31 cellular contexts compared by ENCODE assay signal in genomic region chr2:54839526-54840255, GRCh38.
DNase-seq lines count a peak whose midpoint lies in the region; ATAC-seq, FAIRE-seq and TF ChIP-seq lines count a peak whose summit lies in the region.
"Had no signal": no experiment of that assay in that cellular context is flagged by ENCODE, and none has a peak within 500 bp of the region (broad histone marks: within the 10 kb centered on the region; RNA-seq: fewer than 3 reads in every experiment).

No MANE protein-coding gene starts in this region.

- H3K36me3 Mint-ChIP-seq in T-helper 17 cell (ENCODE audit: low read depth): peaks cover 2% of the 10 kb centered on the region

- no peak for TF ChIP-seq EP300 in A549 (IDR thresholded peaks at IDR 0.05)

- TF ChIP-seq POLR2A in A549 (IDR thresholded peaks at IDR 0.05; ENCODE audit: low read length): no peak

- WGBS in A549 (ENCODE audit: missing lambda C conversion rate): 83% methylated on average over 5 of the region's 5 CpGs

- H3K27me3 Mint-ChIP-seq in T-helper 17 cell: peaks cover 18% of the 10 kb centered on the region
- H3K27me3 Mint-ChIP-seq: activated CD4-positive, alpha-beta T cell treated with anti-CD3 and anti-CD28 coated beads, Interleukin-2, amount 10 ng/mL, durations not matched to agents 24 days and 14 days had no signal

- H3K9ac ChIP-seq in Karpas-422 (ENCODE audit: low read length): no peak overlapping the region

- no peaks in the 10 kb centered on the region for H3K27me3 ChIP-seq in Karpas-422 (ENCODE audit: low read length)
- H3K27me3 ChIP-seq: colonic mucosa, esophagus muscularis mucosa, SJSA1, suprapubic skin, uterus had no signal

- H3K27ac ChIP-seq in A549 (no peak overlapping the region), Karpas-422 (ENCODE audit: low read length) (peak overlapping the region; percentile 61; the same call in 1 of the 2 replicates)
- H3K27ac ChIP-seq: colonic mucosa, esophagus muscularis mucosa, SJSA1, suprapubic skin, uterus had no signal

- ATAC-seq in A549: no peak
- ATAC-seq in T-helper 17 cell: no peak
- ATAC-seq in GM18498 (IDR thresholded peaks at IDR 0.05; ENCODE audit: unreplicated experiment): no peak
- no peak for ATAC-seq in stimulated activated naive CD8-positive, alpha-beta T cell treated with anti-CD3 and anti-CD28 coated beads, Interleukin-15, Interleukin-2, amounts not matched to agents 100 U/mL and 50 U/mL, for 24 hours
- ATAC-seq: activated T-cell treated with anti-CD3 and anti-CD28 coated beads, Interleukin-2, amount 50 U/mL, for 72 hours had no signal

- no peak for DNase-seq in A549 (ENCODE audit: low read depth in 1 of 2, low spot score in 1 of 2)
- no peak for DNase-seq in Karpas-422
- DNase-seq in fibroblast of the aortic adventitia (ENCODE audit: low read depth): peak; percentile 6
- DNase-seq in midbrain (lab: John Stamatoyannopoulos, UW): peak; percentile 37
- no peak for DNase-seq in T-helper 17 cell
- no peak for DNase-seq in stimulated activated naive CD8-positive, alpha-beta T cell treated with anti-CD3 and anti-CD28 coated beads, Interleukin-15, Interleukin-2, amounts not matched to agents 100 U/mL and 50 U/mL, for 24 hours
- DNase-seq in OCI-M1 (lab: John Stamatoyannopoulos, UW): no peak
- DNase-seq: activated CD4-positive, alpha-beta T cell treated with anti-CD3 and anti-CD28 coated beads, Interleukin-2, amount 10 ng/mL, durations not matched to agents 24 days and 14 days; activated naive CD4-positive, alpha-beta T cell treated with anti-CD3 and anti-CD28 coated beads for 36 hours; activated T-cell treated with anti-CD3 and anti-CD28 coated beads, Interleukin-2, amount 50 U/mL, for 72 hours; amniotic stem cell; colonic mucosa; EL; hippocampal formation; MM.1S; NCI-H1417 treated with DMSO at 0.1 percent for 48 hours; NCI-H526; small intestine; stimulated activated CD4-positive, alpha-beta T cell treated with anti-CD3 and anti-CD28 coated beads, Interleukin-1b, Interleukin-23, amount 100 ng/mL, for 48 hours; uterus had no signal

- no peak overlapping the region for H3K27ac Mint-ChIP-seq in T-helper 17 cell
- H3K27ac Mint-ChIP-seq: activated CD4-positive, alpha-beta T cell treated with anti-CD3 and anti-CD28 coated beads, Interleukin-2, amount 10 ng/mL, durations not matched to agents 24 days and 14 days; activated naive CD4-positive, alpha-beta T cell treated with anti-CD3 and anti-CD28 coated beads for 36 hours; activated T-cell treated with anti-CD3 and anti-CD28 coated beads, Interleukin-2, amount 50 U/mL, for 72 hours; progenitor cell of endocrine pancreas; T-helper 1 cell treated with Interleukin-12 subunit alpha and Interleukin-12 subunit beta and Interleukin-4 antibody, amounts not matched to agents 30 μg/mL and 1 μg/mL, for 36 hours had no signal

- H4K20me1 ChIP-seq in Karpas-422 (ENCODE audit: insufficient read depth, low read depth, low read length): no peaks in the 10 kb centered on the region

- no peaks in the 10 kb centered on the region for H3K9me2 ChIP-seq in Karpas-422 (replicated peaks; ENCODE audit: insufficient read depth, low read length)

- peaks cover 5% of the 10 kb centered on the region for H3K4me1 Mint-ChIP-seq in T-helper 17 cell
- H3K4me1 Mint-ChIP-seq: activated CD4-positive, alpha-beta T cell treated with anti-CD3 and anti-CD28 coated beads, Interleukin-2, amount 10 ng/mL, durations not matched to agents 24 days and 14 days had no signal

- H3K9me3 ChIP-seq in A549 (no peaks in the 10 kb centered on the region), Karpas-422 (ENCODE audit: low read length) (no peaks in the 10 kb centered on the region), T-helper 17 cell (ENCODE audit: control insufficient read depth, low read length, poor library complexity, severe bottlenecking) (no peaks in the 10 kb centered on the region)
- H3K9me3 ChIP-seq: colonic mucosa, esophagus muscularis mucosa, SJSA1, suprapubic skin, uterus had no signal

- CTCF ChIA-PET in A549 (lab: Yijun Ruan, JAX): interaction anchor here (0.7 to 5.4 kb wide), 29 partner anchors 11 to 732 kb away, joined by 3 to 44 read pairs (median 5); partner anchors contain the start of gene EML6

- H3K4me3 ChIP-seq in A549: no peak overlapping the region
- H3K4me3 ChIP-seq in Karpas-422 (ENCODE audit: low read length): no peak overlapping the region
- no peak overlapping the region for H3K4me3 ChIP-seq in fibroblast of the aortic adventitia (ENCODE audit: low read depth, low read length)
- H3K4me3 ChIP-seq: colonic mucosa, esophagus muscularis mucosa, lung, SJSA1, suprapubic skin, uterus had no signal

- H3K4me1 ChIP-seq in A549 (0 out of 3 replicates have a peak, but pooled peaks cover 2% of the 10 kb centered on the region), Karpas-422 (ENCODE audit: low read length) (peaks cover 45% of the 10 kb centered on the region)
- H3K4me1 ChIP-seq: colonic mucosa, suprapubic skin, uterus had no signal

- no peak overlapping the region for H3K4me3 Mint-ChIP-seq in T-helper 17 cell
- H3K4me3 Mint-ChIP-seq: activated CD4-positive, alpha-beta T cell treated with anti-CD3 and anti-CD28 coated beads, Interleukin-2, amount 10 ng/mL, durations not matched to agents 24 days and 14 days; activated naive CD4-positive, alpha-beta T cell treated with anti-CD3 and anti-CD28 coated beads for 36 hours; activated T-cell treated with anti-CD3 and anti-CD28 coated beads, Interleukin-2, amount 50 U/mL, for 72 hours; T-helper 1 cell treated with Interleukin-12 subunit alpha and Interleukin-12 subunit beta and Interleukin-4 antibody, amounts not matched to agents 30 μg/mL and 1 μg/mL, for 36 hours had no signal

- H3K79me2 ChIP-seq in Karpas-422 (ENCODE audit: low read length): peaks cover 69% of the 10 kb centered on the region

- H3K36me3 ChIP-seq in Karpas-422 (ENCODE audit: insufficient read depth, low read length): peaks cover 28% of the 10 kb centered on the region
- H3K36me3 ChIP-seq: colonic mucosa, esophagus muscularis mucosa, SJSA1, suprapubic skin, uterus had no signal

- FAIRE-seq in A549 (lab: Jason Lieb, UNC): no peak
- FAIRE-seq: bronchial epithelial cell, frontal cortex, islet of Langerhans, RCC 7860, small intestine had no signal

- no peak overlapping the region for H3K4me2 ChIP-seq in A549
- no peak overlapping the region for H3K4me2 ChIP-seq in Karpas-422 (ENCODE audit: low read depth, low read length, poor library complexity, severe bottlenecking)

- TF ChIP-seq CTCF in A549 (IDR thresholded peaks at IDR 0.05): no peak
- TF ChIP-seq CTCF in fibroblast of the aortic adventitia (IDR thresholded peaks at IDR 0.05; ENCODE audit: insufficient read depth, low read length): peak; percentile 6

- H2AFZ ChIP-seq in Karpas-422 (ENCODE audit: low read length): no peak overlapping the region

- POLR2A ChIA-PET in A549 (lab: Yijun Ruan, JAX): no interaction called here

- no peak for TF ChIP-seq RAD21 in A549 (conservative IDR thresholded peaks at IDR 0.05 in 1 of 2, IDR thresholded peaks at IDR 0.05 in 1 of 2)

TF ChIP-seq in A549, 52 proteins besides CTCF, POLR2A, EP300 and RAD21:
- no peak for TF ChIP-seq TP53 (CRISPR knock-in tag; IDR thresholded peaks at IDR 0.05)
- TF ChIP-seq MAX (IDR thresholded peaks at IDR 0.05): no peak
- TF ChIP-seq MAFK (IDR thresholded peaks at IDR 0.05; ENCODE audit: partially characterized antibody): peak; percentile 63

Comparison
In these comparisons a context has a peak if more than half of its experiments do, and no peak if none do; other contexts are left out.
1. DNase-seq: peak in fibroblast of the aortic adventitia (single experiment) and midbrain (single experiment); none in A549 (0 of 2), Karpas-422 (single experiment), T-helper 17 cell (0 of 3), stimulated activated naive CD8-positive, alpha-beta T cell treated with anti-CD3 and anti-CD28 coated beads, Interleukin-15, Interleukin-2, amounts not matched to agents 100 U/mL and 50 U/mL, for 24 hours (single experiment) and OCI-M1 (single experiment).